8 cellular contexts compared by ENCODE assay signal in genomic region chr11:117907276-117908110, GRCh38. TPM values are rescaled to one million over a fixed set of nuclear protein-coding genes. Genes with fewer than 3 reads are reported as not detected.
DNase-seq lines count a peak whose midpoint lies in the region; ATAC-seq, FAIRE-seq and TF ChIP-seq lines count a peak whose summit lies in the region.

No MANE protein-coding gene starts in this region.

- DNase-seq in DMS 273 (lab: John Stamatoyannopoulos, UW; ENCODE audit: unreplicated experiment) (peak; percentile 88), HTR-8/SVneo (ENCODE audit: insufficient read length, low spot score) (peak; percentile 97), OCI-M1 (lab: John Stamatoyannopoulos, UW) (peak; percentile 97), fibroblast of lung (ENCODE audit: low read depth in 2 of 2) (peak; percentile 93 to 97)
- DNase-seq in activated T-cell treated with anti-CD3 and anti-CD28 coated beads, Interleukin-2, amount 50 U/mL, for 24 hours, result peak; percentile 73
- DNase-seq in naive thymus-derived CD4-positive, alpha-beta T cell, result peak in 5 of 9 donors; percentile 11 to 81 (median 28)
- DNase-seq in stimulated activated naive CD4-positive, alpha-beta T cell treated with Interleukin-2 at 50 U/mL for 16 hours (lab: John Stamatoyannopoulos, UW), result peak; percentile 50
- DNase-seq in effector CD8-positive, alpha-beta T cell (lab: John Stamatoyannopoulos, UW), result no peak

- peaks cover 3% of the 10 kb centered on the region for H3K4me1 ChIP-seq in fibroblast of lung (ENCODE audit: control insufficient read depth, extremely low read depth, insufficient read depth, low read length)
- H3K4me1 ChIP-seq in naive thymus-derived CD4-positive, alpha-beta T cell (ENCODE audit: control insufficient read depth in 2 of 2, insufficient read depth in 2 of 2, low read length in 2 of 2), result no peaks in the 10 kb centered on the region

- H3K36me3 Mint-ChIP-seq in activated T-cell treated with anti-CD3 and anti-CD28 coated beads, Interleukin-2, amount 50 U/mL, for 24 hours (ENCODE audit: low read depth), result no peaks in the 10 kb centered on the region
- no peaks in the 10 kb centered on the region for H3K36me3 Mint-ChIP-seq in naive thymus-derived CD4-positive, alpha-beta T cell

- no peaks in the 10 kb centered on the region for H3K36me3 ChIP-seq in fibroblast of lung (ENCODE audit: control insufficient read depth, insufficient read depth, low read length)
- no peaks in the 10 kb centered on the region for H3K36me3 ChIP-seq in naive thymus-derived CD4-positive, alpha-beta T cell (ENCODE audit: control insufficient read depth in 2 of 3, insufficient read depth in 3 of 3, low read length in 3 of 3)

- peak overlapping the region; percentile 20 for H3K4me3 Mint-ChIP-seq in activated T-cell treated with anti-CD3 and anti-CD28 coated beads, Interleukin-2, amount 50 U/mL, for 24 hours
- peak overlapping the region in 1 of 10 donors; percentile 63 for H3K4me3 Mint-ChIP-seq in naive thymus-derived CD4-positive, alpha-beta T cell

- no peak for TF ChIP-seq CTCF in fibroblast of lung (conservative IDR thresholded peaks at IDR 0.05 in 1 of 2, IDR thresholded peaks at IDR 0.05 in 1 of 2; ENCODE audit: low read depth in 1 of 2, low read length in 2 of 2)

- H3K27ac Mint-ChIP-seq in activated T-cell treated with anti-CD3 and anti-CD28 coated beads, Interleukin-2, amount 50 U/mL, for 24 hours, result peak overlapping the region; percentile 66
- peak overlapping the region in 2 of 9 donors; percentile 3 to 83 for H3K27ac Mint-ChIP-seq in naive thymus-derived CD4-positive, alpha-beta T cell

- H3K4me1 Mint-ChIP-seq in activated T-cell treated with anti-CD3 and anti-CD28 coated beads, Interleukin-2, amount 50 U/mL, for 24 hours (ENCODE audit: low read depth), result peaks cover 14% of the 10 kb centered on the region
- peaks cover 0 to 20% (median 0%) of the 10 kb centered on the region in 7 donors for H3K4me1 Mint-ChIP-seq in naive thymus-derived CD4-positive, alpha-beta T cell

- H3K9me3 ChIP-seq in fibroblast of lung (ENCODE audit: control insufficient read depth, insufficient read depth, low read depth, low read length), result no peaks in the 10 kb centered on the region
- H3K9me3 ChIP-seq in naive thymus-derived CD4-positive, alpha-beta T cell (ENCODE audit: control insufficient read depth in 2 of 3, low read length in 3 of 3), result no peaks in the 10 kb centered on the region

- H3K9ac ChIP-seq in fibroblast of lung (ENCODE audit: insufficient read depth, low read length), result no peak overlapping the region

- H3K27ac ChIP-seq in fibroblast of lung (ENCODE audit: insufficient read depth, low read length), result peak overlapping the region; percentile 45
- no peak overlapping the region for H3K27ac ChIP-seq in naive thymus-derived CD4-positive, alpha-beta T cell (ENCODE audit: low read depth, low read length)

- FAIRE-seq in HTR-8/SVneo (lab: Jason Lieb, UNC), result peak; percentile 93

- H3K4me3 ChIP-seq in fibroblast of lung (replicated peaks in 1 of 4; ENCODE audit: control extremely low read depth in 1 of 4, insufficient read depth in 1 of 4, low read depth in 3 of 4, low read length in 4 of 4), result peak overlapping the region in 1 of 4 experiments; percentile 30
- H3K4me3 ChIP-seq in naive thymus-derived CD4-positive, alpha-beta T cell (ENCODE audit: low read length), result no peak overlapping the region

- CTCF ChIA-PET in naive thymus-derived CD4-positive, alpha-beta T cell (lab: Charles Lee), result no interaction called here

- POLR2A ChIA-PET in naive thymus-derived CD4-positive, alpha-beta T cell (lab: Charles Lee), result no interaction called here

- peaks cover under 1% of the 10 kb centered on the region for H3K27me3 ChIP-seq in fibroblast of lung (ENCODE audit: control insufficient read depth, insufficient read depth, low read length)
- H3K27me3 ChIP-seq in naive thymus-derived CD4-positive, alpha-beta T cell (ENCODE audit: control insufficient read depth in 2 of 2, insufficient read depth in 2 of 2, low read length in 2 of 2), result no peaks in the 10 kb centered on the region

- H3K27me3 Mint-ChIP-seq in activated T-cell treated with anti-CD3 and anti-CD28 coated beads, Interleukin-2, amount 50 U/mL, for 24 hours, result no peaks in the 10 kb centered on the region
- H3K27me3 Mint-ChIP-seq in naive thymus-derived CD4-positive, alpha-beta T cell, result peaks cover 0 to 2% (median 0%) of the 10 kb centered on the region in 5 donors

- intact Hi-C loops in naive thymus-derived CD4-positive, alpha-beta T cell (cut with micrococcal nuclease), result loop anchor here in 1 of 2 donors (5.0 kb wide), 1 partner anchor 85 kb away; the partner anchor contains the start of gene FXYD2

- H3K9me3 Mint-ChIP-seq in activated T-cell treated with anti-CD3 and anti-CD28 coated beads, Interleukin-2, amount 50 U/mL, for 24 hours, result no peaks in the 10 kb centered on the region
- no peaks in the 10 kb centered on the region for H3K9me3 Mint-ChIP-seq in naive thymus-derived CD4-positive, alpha-beta T cell

- peak overlapping the region; percentile 59 for H3K4me2 ChIP-seq in fibroblast of lung (ENCODE audit: extremely low read depth, insufficient read depth, low read length)

- peak overlapping the region; percentile 65 for H2AFZ ChIP-seq in fibroblast of lung (ENCODE audit: low read length)

- no peaks in the 10 kb centered on the region for H3K79me2 ChIP-seq in fibroblast of lung (ENCODE audit: control insufficient read depth, insufficient read depth, low read length)

- peak; percentile 99 for ATAC-seq in naive thymus-derived CD4-positive, alpha-beta T cell

- no peaks in the 10 kb centered on the region for H4K20me1 ChIP-seq in fibroblast of lung (ENCODE audit: control insufficient read depth, extremely low read depth, insufficient read depth, low read length)

RNA-seq across cellular contexts. Expression of gene TMPRSS13, which starts 21.7 kb away (rescaled TPM):
- total RNA-seq in fibroblast of lung, result not detected in 2 replicates
- not detected in 2 replicates for polyA plus RNA-seq in fibroblast of lung
- polyA plus RNA-seq in fibroblast of lung (2012), result not detected in 2 replicates
- polyA minus RNA-seq in fibroblast of lung (ENCODE audit: low replicate concordance), result not detected in 2 replicates
- 1 to 10 TPM; 2.4 to 4.1 (median 3.1) TPM for total RNA-seq in naive thymus-derived CD4-positive, alpha-beta T cell
- polyA plus RNA-seq in naive thymus-derived CD4-positive, alpha-beta T cell, result under 1 TPM; 0.47 to 0.66 TPM

RNA-seq across cellular contexts. Expression of gene FXYD6, which starts 31.0 kb away (rescaled TPM):
- total RNA-seq in fibroblast of lung, result 5.1 and 8.0 TPM in 2 replicates
- 0.43 and 11.5 TPM in 2 replicates for polyA plus RNA-seq in fibroblast of lung
- 0.21 and 7.2 TPM in 2 replicates for polyA plus RNA-seq in fibroblast of lung (2012)
- polyA minus RNA-seq in fibroblast of lung (ENCODE audit: low replicate concordance), result 11.4 TPM in 1 of 2 replicates, not detected in the other
- total RNA-seq in naive thymus-derived CD4-positive, alpha-beta T cell, result 1 to 10 TPM in 1 of 5 experiments, under 1 TPM in 2, not detected in 2; 0.10 to 5.4 (median 0.98) TPM
- polyA plus RNA-seq in naive thymus-derived CD4-positive, alpha-beta T cell, result not detected
